ENCODE assay signal across 8 cellular contexts in the genomic region with DNA sequence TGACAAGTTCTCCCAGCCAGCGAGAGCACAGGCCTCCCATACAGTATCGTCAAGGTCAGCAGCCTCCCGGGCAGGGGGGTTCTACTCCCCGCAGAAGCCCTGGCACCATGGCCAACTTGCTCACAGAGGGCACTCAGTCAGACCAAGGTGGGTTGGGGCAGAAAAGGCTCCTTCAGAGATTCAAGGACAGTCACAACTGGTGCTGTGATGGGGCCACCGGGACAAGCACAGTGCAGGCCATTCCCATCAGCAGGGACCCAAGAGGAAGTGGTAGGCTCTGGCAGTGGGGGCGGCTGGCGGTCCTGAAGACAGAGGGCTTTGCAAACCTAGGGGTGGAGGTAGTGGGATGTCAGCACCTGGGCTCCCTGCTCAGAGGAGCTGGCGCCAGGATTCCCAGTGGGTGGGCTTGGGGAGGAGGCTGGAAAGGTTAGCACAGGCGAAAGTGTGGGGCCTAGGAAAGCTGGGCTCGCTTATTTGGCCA. TPM values are rescaled to one million over a fixed set of nuclear protein-coding genes. Genes with fewer than 3 reads are reported as not detected.
DNase-seq lines count a peak whose midpoint lies in the region; ATAC-seq and TF ChIP-seq lines count a peak whose summit lies in the region.

No MANE protein-coding gene starts in this region.

- H3K9me2 ChIP-seq in hepatocyte (replicated peaks; ENCODE audit: insufficient read depth): no peaks in the 10 kb centered on the region

- peak overlapping the region; percentile 85 to 98 (median 91) for H3K4me3 Mint-ChIP-seq in IgD-negative memory B cell
- peak overlapping the region; percentile 100 for H3K4me3 Mint-ChIP-seq in activated naive CD8-positive, alpha-beta T cell treated with anti-CD3 and anti-CD28 coated beads for 36 hours

- 65% methylated on average over 9 of the region's 10 CpGs for WGBS in hepatocyte (ENCODE audit: low lambda C conversion rate, missing lambda C conversion rate)

- POLR2A ChIA-PET in AG04450 (lab: Yijun Ruan, JAX): interaction anchor here (0.7 to 17.0 kb wide), 6 partner anchors 11 to 108 kb away, joined by 3 to 999 read pairs (median 4); a partner anchor contains a TSS

- no peaks in the 10 kb centered on the region for H3K36me3 ChIP-seq in hepatocyte (replicated peaks; ENCODE audit: insufficient read depth, low read depth)

- no peaks in the 10 kb centered on the region for H3K27me3 Mint-ChIP-seq in IgD-negative memory B cell
- no peaks in the 10 kb centered on the region for H3K27me3 Mint-ChIP-seq in activated naive CD8-positive, alpha-beta T cell treated with anti-CD3 and anti-CD28 coated beads for 36 hours

- H3K4me3 ChIP-seq in AG04450 (ENCODE audit: low read depth, low read length) (no peak overlapping the region), hepatocyte (no peak overlapping the region)

- peaks cover 31 to 40% (median 38%) of the 10 kb centered on the region in 3 donors for H3K4me1 Mint-ChIP-seq in IgD-negative memory B cell
- peaks cover 44% of the 10 kb centered on the region for H3K4me1 Mint-ChIP-seq in activated naive CD8-positive, alpha-beta T cell treated with anti-CD3 and anti-CD28 coated beads for 36 hours

- peak overlapping the region; percentile 95 to 100 (median 100) for H3K27ac Mint-ChIP-seq in IgD-negative memory B cell
- H3K27ac Mint-ChIP-seq in activated naive CD8-positive, alpha-beta T cell treated with anti-CD3 and anti-CD28 coated beads for 36 hours: peak overlapping the region; percentile 99

- H3K27me3 ChIP-seq in AG04450 (ENCODE audit: control insufficient read depth, insufficient read depth, low read length) (no peaks in the 10 kb centered on the region), hepatocyte (no peaks in the 10 kb centered on the region)

- H3K4me2 ChIP-seq in hepatocyte: peak overlapping the region; percentile 91

- H3K27ac ChIP-seq in AG04450 (ENCODE audit: low read depth, low read length): peak overlapping the region; percentile 100
- H3K27ac ChIP-seq in hepatocyte: peak overlapping the region; percentile 100

- DNase-seq in AG04450 (ENCODE audit: low read depth, low spot score) (no peak), hepatocyte (ENCODE audit: low spot score) (no peak), AG08396 (ENCODE audit: low spot score) (no peak)
- peak; percentile 53 for DNase-seq in activated naive CD8-positive, alpha-beta T cell treated with anti-CD3 and anti-CD28 coated beads for 36 hours
- DNase-seq in stimulated activated CD4-positive, alpha-beta T cell treated with anti-CD3 and anti-CD28 coated beads, Interleukin-4, amount 100 ng/mL, for 24 hours: peak; percentile 40
- DNase-seq in activated CD4-positive, CD25-positive, alpha-beta regulatory T cell (lab: John Stamatoyannopoulos, UW): no peak

- no peak overlapping the region for H2AFZ ChIP-seq in hepatocyte

- CTCF ChIA-PET in AG04450 (lab: Charles Lee): interaction anchor here (0.7 to 4.1 kb wide), 16 partner anchors 11 to 103 kb away, joined by 3 to 49 read pairs (median 8); a partner anchor contains a TSS

- peaks cover 43% of the 10 kb centered on the region for H3K79me2 ChIP-seq in hepatocyte

- H3K9me3 ChIP-seq in AG04450 (ENCODE audit: control insufficient read depth, insufficient read depth, low read length) (no peaks in the 10 kb centered on the region), hepatocyte (ENCODE audit: low read depth) (no peaks in the 10 kb centered on the region)

- no peaks in the 10 kb centered on the region for H3K36me3 Mint-ChIP-seq in IgD-negative memory B cell
- peaks cover 9% of the 10 kb centered on the region for H3K36me3 Mint-ChIP-seq in activated naive CD8-positive, alpha-beta T cell treated with anti-CD3 and anti-CD28 coated beads for 36 hours

- no peaks in the 10 kb centered on the region for H3K9me3 Mint-ChIP-seq in IgD-negative memory B cell
- H3K9me3 Mint-ChIP-seq in activated naive CD8-positive, alpha-beta T cell treated with anti-CD3 and anti-CD28 coated beads for 36 hours: no peaks in the 10 kb centered on the region

- no peaks in the 10 kb centered on the region for H4K20me1 ChIP-seq in hepatocyte (ENCODE audit: insufficient read depth, poor library complexity, severe bottlenecking)

- peaks cover 48% of the 10 kb centered on the region for H3K4me1 ChIP-seq in hepatocyte (ENCODE audit: insufficient read depth)

- TF ChIP-seq CTCF in AG04450 (IDR thresholded peaks at IDR 0.05; ENCODE audit: low read depth, low read length) (no peak), hepatocyte (IDR thresholded peaks at IDR 0.05; ENCODE audit: poor library complexity) (no peak)

- ATAC-seq in GM21515 (IDR thresholded peaks at IDR 0.05; ENCODE audit: unreplicated experiment): no peak

RNA-seq across cellular contexts. Expression of a gene that starts 5.3 kb away (rescaled TPM):
- polyA plus RNA-seq in AG04450 (2011; rRNA removed): 72.3 and 83.3 TPM in 2 replicates
- polyA minus RNA-seq in AG04450 (2011; rRNA and poly(A)+ RNA removed): 202 and 210 TPM in 2 replicates
- 1.2 TPM for polyA plus RNA-seq in IgD-negative memory B cell
- total RNA-seq in activated naive CD8-positive, alpha-beta T cell treated with anti-CD3 and anti-CD28 coated beads for 36 hours: 100 to 1,000 TPM; 136 to 155 TPM
- total RNA-seq in hepatocyte: 104 and 130 TPM in 2 replicates
- polyA plus RNA-seq in hepatocyte: 168 and 209 TPM in 2 replicates

RNA-seq across cellular contexts. Expression of a gene that starts 30.8 kb away (rescaled TPM):
- polyA plus RNA-seq in AG04450 (2011; rRNA removed) (10.7 and 14.1 TPM in 2 replicates), IgD-negative memory B cell (54.2 TPM), hepatocyte (22.2 and 31.0 TPM in 2 replicates)
- 8.2 and 10.9 TPM in 2 replicates for polyA minus RNA-seq in AG04450 (2011; rRNA and poly(A)+ RNA removed)
- total RNA-seq in activated naive CD8-positive, alpha-beta T cell treated with anti-CD3 and anti-CD28 coated beads for 36 hours: 10 to 100 TPM; 33.1 to 36.3 TPM
- 20.8 and 25.7 TPM in 2 replicates for total RNA-seq in hepatocyte

RNA-seq across cellular contexts. Expression of a gene that starts 34.8 kb away (rescaled TPM):
- polyA plus RNA-seq in AG04450 (2011; rRNA removed) (0.76 and 1.4 TPM in 2 replicates), IgD-negative memory B cell (17.8 TPM), hepatocyte (13.9 and 20.3 TPM in 2 replicates)
- 1.4 and 2.5 TPM in 2 replicates for polyA minus RNA-seq in AG04450 (2011; rRNA and poly(A)+ RNA removed)
- 10 to 100 TPM; 15.4 to 15.7 TPM for total RNA-seq in activated naive CD8-positive, alpha-beta T cell treated with anti-CD3 and anti-CD28 coated beads for 36 hours
- 4.9 and 8.8 TPM in 2 replicates for total RNA-seq in hepatocyte

Comparison
In these comparisons a context has a peak if more than half of its experiments do, and no peak if none do; other contexts are left out.
1. DNase-seq: peak in activated naive CD8-positive, alpha-beta T cell treated with anti-CD3 and anti-CD28 coated beads for 36 hours (single experiment) and stimulated activated CD4-positive, alpha-beta T cell treated with anti-CD3 and anti-CD28 coated beads, Interleukin-4, amount 100 ng/mL, for 24 hours (single experiment); none in AG04450 (single experiment), hepatocyte (single experiment), activated CD4-positive, CD25-positive, alpha-beta regulatory T cell (0 of 4) and AG08396 (single experiment).
2. RNA of a gene that starts 5.3 kb away (polyA plus RNA-seq): 168 to 209 TPM in hepatocyte and 72.3 to 83.3 TPM in AG04450; 1.2 TPM in IgD-negative memory B cell (single experiment); every median in the first group is over 10 times any median in the second.